Comparison of ENCODE assay signal across 2 cellular contexts in the genomic region with DNA sequence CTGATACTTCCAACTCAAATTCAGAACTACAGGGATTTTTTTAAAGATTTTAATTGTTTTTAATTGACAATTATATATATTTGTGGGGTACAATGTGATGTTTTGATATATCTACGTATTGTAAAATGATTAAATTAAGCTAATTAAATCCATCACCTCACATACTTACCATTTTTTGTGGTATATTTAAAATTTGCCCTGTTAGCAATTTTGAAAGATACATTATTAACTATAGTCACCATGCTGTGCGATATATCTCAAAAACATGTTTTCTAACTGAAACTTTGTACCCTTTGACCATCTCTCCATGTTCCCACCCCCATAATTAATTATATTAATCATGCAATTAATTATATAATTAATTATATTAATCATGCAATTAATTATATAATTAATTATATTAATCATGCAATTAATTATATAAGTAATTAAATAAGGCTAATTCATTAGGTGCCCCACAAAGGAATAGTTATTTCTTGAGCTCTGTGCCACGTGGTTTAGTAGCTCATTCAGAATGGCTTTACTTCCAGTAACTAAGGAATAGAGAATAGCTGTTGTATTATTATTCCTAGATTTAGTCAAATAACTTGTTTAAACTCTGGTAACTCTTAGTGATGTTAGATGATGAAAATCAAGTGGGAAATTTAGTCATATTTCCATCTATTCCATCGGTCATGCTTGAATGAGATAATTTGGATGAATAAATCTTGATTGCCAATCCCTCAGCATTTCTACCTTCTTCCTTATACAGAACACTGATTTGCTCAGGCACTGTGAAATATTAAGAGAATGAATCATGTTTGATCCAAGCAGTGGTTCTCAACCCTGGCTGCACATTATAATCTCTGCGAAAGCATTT.
TF ChIP-seq lines count a peak whose summit lies in the region.

No MANE protein-coding gene starts in this region.

TF ChIP-seq in H1, 55 proteins besides CTCF, POLR2A, EP300 and RAD21:
- no peak for TF ChIP-seq TCF12 (IDR thresholded peaks at IDR 0.05; ENCODE audit: low read depth, low read length)
- no peak for TF ChIP-seq BRCA1 (IDR thresholded peaks at IDR 0.05; ENCODE audit: low read depth, low read length)
- no peak for TF ChIP-seq BCL11A (IDR thresholded peaks at IDR 0.05; ENCODE audit: low read depth in 2 of 2, low read length in 2 of 2)
- TF ChIP-seq MAFK (IDR thresholded peaks at IDR 0.05; ENCODE audit: low read depth, low read length): peak; percentile 12; the same call in 1 of the 2 replicates

TF ChIP-seq in GM12891, 5 proteins besides CTCF, POLR2A, EP300 and RAD21:
- TF ChIP-seq TAF1 (IDR thresholded peaks at IDR 0.05; ENCODE audit: low read depth, low read length) (no peak), POU2F2 (IDR thresholded peaks at IDR 0.05; ENCODE audit: low read depth, low read length) (no peak), POLR2AphosphoS5 (IDR thresholded peaks at IDR 0.05; ENCODE audit: low read depth, low read length) (no peak), PAX5 (IDR thresholded peaks at IDR 0.05; ENCODE audit: insufficient read depth, low read length, severe bottlenecking) (no peak), SPI1 (IDR thresholded peaks at IDR 0.05; ENCODE audit: low read depth, low read length) (no peak)
TF ChIP-seq in GM12891: peak in this region for 0.
